In genomic region chr11:78199015-78199652, GRCh38 we compare ENCODE assay signal across 1 cellular context.
TF ChIP-seq lines count a peak whose summit lies in the region.

No MANE protein-coding gene starts in this region.

TF ChIP-seq in IMR-90, 13 proteins besides CTCF, POLR2A, EP300 and RAD21:
- TF ChIP-seq USF2 (IDR thresholded peaks at IDR 0.05; ENCODE audit: low read depth, low read length) (no peak), CHD1 (IDR thresholded peaks at IDR 0.05; ENCODE audit: low read depth, low read length) (no peak), ELK1 (IDR thresholded peaks at IDR 0.05; ENCODE audit: borderline replicate concordance, low read depth, low read length) (no peak), MAZ (IDR thresholded peaks at IDR 0.05; ENCODE audit: borderline replicate concordance, low read depth, low read length) (no peak), RFX5 (IDR thresholded peaks at IDR 0.05; ENCODE audit: low read depth, low read length) (no peak), MXI1 (IDR thresholded peaks at IDR 0.05; ENCODE audit: borderline replicate concordance, low read depth, low read length) (no peak), SMC3 (IDR thresholded peaks at IDR 0.05; ENCODE audit: low read depth, low read length) (no peak), NFE2L2 (IDR thresholded peaks at IDR 0.05; ENCODE audit: low read depth, low read length) (no peak), CEBPB (IDR thresholded peaks at IDR 0.05; ENCODE audit: low read depth, low read length) (no peak), MAFK (IDR thresholded peaks at IDR 0.05; ENCODE audit: low read depth, low read length) (no peak), BHLHE40 (IDR thresholded peaks at IDR 0.05; ENCODE audit: low read depth, low read length) (no peak), RCOR1 (IDR thresholded peaks at IDR 0.05; ENCODE audit: insufficient replicate concordance, low read length) (no peak), FOS (IDR thresholded peaks at IDR 0.05; ENCODE audit: low read depth, low read length) (no peak)
TF ChIP-seq in IMR-90: peak in this region for 0.
